Comparison of ENCODE assay signal across 1 cellular context in genomic region chr2:66271777-66272176, GRCh38.
TF ChIP-seq lines count a peak whose summit lies in the region.

No MANE protein-coding gene starts in this region.

TF ChIP-seq in WTC11, 78 proteins besides CTCF, POLR2A, EP300 and RAD21 (continued from another document):
- TF ChIP-seq, protein P1, sequence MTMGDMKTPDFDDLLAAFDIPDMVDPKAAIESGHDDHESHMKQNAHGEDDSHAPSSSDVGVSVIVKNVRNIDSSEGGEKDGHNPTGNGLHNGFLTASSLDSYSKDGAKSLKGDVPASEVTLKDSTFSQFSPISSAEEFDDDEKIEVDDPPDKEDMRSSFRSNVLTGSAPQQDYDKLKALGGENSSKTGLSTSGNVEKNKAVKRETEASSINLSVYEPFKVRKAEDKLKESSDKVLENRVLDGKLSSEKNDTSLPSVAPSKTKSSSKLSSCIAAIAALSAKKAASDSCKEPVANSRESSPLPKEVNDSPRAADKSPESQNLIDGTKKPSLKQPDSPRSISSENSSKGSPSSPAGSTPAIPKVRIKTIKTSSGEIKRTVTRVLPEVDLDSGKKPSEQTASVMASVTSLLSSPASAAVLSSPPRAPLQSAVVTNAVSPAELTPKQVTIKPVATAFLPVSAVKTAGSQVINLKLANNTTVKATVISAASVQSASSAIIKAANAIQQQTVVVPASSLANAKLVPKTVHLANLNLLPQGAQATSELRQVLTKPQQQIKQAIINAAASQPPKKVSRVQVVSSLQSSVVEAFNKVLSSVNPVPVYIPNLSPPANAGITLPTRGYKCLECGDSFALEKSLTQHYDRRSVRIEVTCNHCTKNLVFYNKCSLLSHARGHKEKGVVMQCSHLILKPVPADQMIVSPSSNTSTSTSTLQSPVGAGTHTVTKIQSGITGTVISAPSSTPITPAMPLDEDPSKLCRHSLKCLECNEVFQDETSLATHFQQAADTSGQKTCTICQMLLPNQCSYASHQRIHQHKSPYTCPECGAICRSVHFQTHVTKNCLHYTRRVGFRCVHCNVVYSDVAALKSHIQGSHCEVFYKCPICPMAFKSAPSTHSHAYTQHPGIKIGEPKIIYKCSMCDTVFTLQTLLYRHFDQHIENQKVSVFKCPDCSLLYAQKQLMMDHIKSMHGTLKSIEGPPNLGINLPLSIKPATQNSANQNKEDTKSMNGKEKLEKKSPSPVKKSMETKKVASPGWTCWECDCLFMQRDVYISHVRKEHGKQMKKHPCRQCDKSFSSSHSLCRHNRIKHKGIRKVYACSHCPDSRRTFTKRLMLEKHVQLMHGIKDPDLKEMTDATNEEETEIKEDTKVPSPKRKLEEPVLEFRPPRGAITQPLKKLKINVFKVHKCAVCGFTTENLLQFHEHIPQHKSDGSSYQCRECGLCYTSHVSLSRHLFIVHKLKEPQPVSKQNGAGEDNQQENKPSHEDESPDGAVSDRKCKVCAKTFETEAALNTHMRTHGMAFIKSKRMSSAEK (CRISPR knock-in tag; IDR thresholded peaks at IDR 0.05; ENCODE audit: borderline replicate concordance): no peak
- TF ChIP-seq SP1 (CRISPR knock-in tag; conservative IDR thresholded peaks at IDR 0.05) (no peak), GTF2I (CRISPR knock-in tag; conservative IDR thresholded peaks at IDR 0.05) (no peak), ZNF281 (CRISPR knock-in tag; IDR thresholded peaks at IDR 0.05) (no peak), RORB (CRISPR knock-in tag; IDR thresholded peaks at IDR 0.05) (no peak), TP53 (CRISPR knock-in tag; IDR thresholded peaks at IDR 0.05) (no peak), SMAD4 (CRISPR knock-in tag; IDR thresholded peaks at IDR 0.05) (no peak)
- TF ChIP-seq, protein P2, sequence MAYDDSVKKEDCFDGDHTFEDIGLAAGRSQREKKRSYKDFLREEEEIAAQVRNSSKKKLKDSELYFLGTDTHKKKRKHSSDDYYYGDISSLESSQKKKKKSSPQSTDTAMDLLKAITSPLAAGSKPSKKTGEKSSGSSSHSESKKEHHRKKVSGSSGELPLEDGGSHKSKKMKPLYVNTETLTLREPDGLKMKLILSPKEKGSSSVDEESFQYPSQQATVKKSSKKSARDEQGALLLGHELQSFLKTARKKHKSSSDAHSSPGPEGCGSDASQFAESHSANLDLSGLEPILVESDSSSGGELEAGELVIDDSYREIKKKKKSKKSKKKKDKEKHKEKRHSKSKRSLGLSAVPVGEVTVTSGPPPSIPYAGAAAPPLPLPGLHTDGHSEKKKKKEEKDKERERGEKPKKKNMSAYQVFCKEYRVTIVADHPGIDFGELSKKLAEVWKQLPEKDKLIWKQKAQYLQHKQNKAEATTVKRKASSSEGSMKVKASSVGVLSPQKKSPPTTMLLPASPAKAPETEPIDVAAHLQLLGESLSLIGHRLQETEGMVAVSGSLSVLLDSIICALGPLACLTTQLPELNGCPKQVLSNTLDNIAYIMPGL (CRISPR knock-in tag; IDR thresholded peaks at IDR 0.05): no peak
